20 cellular contexts compared by ENCODE assay signal in genomic region chr10:103618027-103618385, GRCh38.
A peak's percentile ranks its signal among the peaks of the same experiment; 100 is the strongest.
DNase-seq lines count a peak whose midpoint lies in the region; ATAC-seq and TF ChIP-seq lines count a peak whose summit lies in the region.
"Had no signal": no experiment of that assay in that cellular context is flagged by ENCODE, and none has a peak within 500 bp of the region (broad histone marks: within the 10 kb centered on the region; RNA-seq: fewer than 3 reads in every experiment).

No MANE protein-coding gene starts in this region.

- H3K27ac ChIP-seq in angular gyrus (ENCODE audit: low read depth, low read length) (peak overlapping the region; percentile 72), right atrium auricular region (peak overlapping the region; percentile 51 to 57), subcutaneous abdominal adipose tissue (ENCODE audit: low read depth, low read length) (peak overlapping the region; percentile 57)
- H3K27ac ChIP-seq: neutrophil, SJSA1 had no signal

- peak overlapping the region; percentile 83 for H3K27ac Mint-ChIP-seq in HFFc6
- H3K27ac Mint-ChIP-seq: activated naive CD8-positive, alpha-beta T cell treated with anti-CD3 and anti-CD28 coated beads for 36 hours; activated T-helper 2 cell treated with anti-CD3 and anti-CD28 coated beads, Interferon-gamma antibody, Interleukin-2, Interleukin-4, amounts not matched to agents 10 μg/mL and 5 μg/mL and 100 μg/mL, durations not matched to agents 14 hours and 24 hours and 36 hours; CD4-positive, alpha-beta T cell had no signal

- no peak overlapping the region for H3K4me3 ChIP-seq in right atrium auricular region
- no peak overlapping the region for H3K4me3 ChIP-seq in subcutaneous abdominal adipose tissue (ENCODE audit: low read depth in 1 of 5, low read length in 5 of 5)
- H3K4me3 ChIP-seq: body of pancreas, SJSA1 had no signal

- H3K4me1 ChIP-seq in right atrium auricular region, result peaks cover 0 to 80% of the 10 kb centered on the region in 2 donors
- peaks cover 52 to 90% (median 85%) of the 10 kb centered on the region in 5 donors for H3K4me1 ChIP-seq in subcutaneous abdominal adipose tissue (ENCODE audit: control insufficient read depth in 5 of 5, insufficient read depth in 5 of 5, low read length in 5 of 5)
- H3K4me1 ChIP-seq: SJSA1 had no signal

- no peaks in the 10 kb centered on the region for H3K9me3 Mint-ChIP-seq in HFFc6
- no peaks in the 10 kb centered on the region for H3K9me3 Mint-ChIP-seq in activated T-cell treated with anti-CD3 and anti-CD28 coated beads, Interleukin-2, amount 50 U/mL, for 4 hours
- H3K9me3 Mint-ChIP-seq: activated naive CD8-positive, alpha-beta T cell treated with anti-CD3 and anti-CD28 coated beads for 36 hours; activated T-helper 2 cell treated with anti-CD3 and anti-CD28 coated beads, Interferon-gamma antibody, Interleukin-2, Interleukin-4, amounts not matched to agents 10 μg/mL and 5 μg/mL and 100 μg/mL, durations not matched to agents 14 hours and 24 hours and 36 hours; CD4-positive, alpha-beta T cell; H9 had no signal

- H3K4me3 Mint-ChIP-seq in HFFc6, result no peak overlapping the region; the same call in 1 of the 2 replicates
- no peak overlapping the region for H3K4me3 Mint-ChIP-seq in activated T-cell treated with anti-CD3 and anti-CD28 coated beads, Interleukin-2, amount 50 U/mL, for 4 hours
- H3K4me3 Mint-ChIP-seq: activated naive CD8-positive, alpha-beta T cell treated with anti-CD3 and anti-CD28 coated beads for 36 hours; CD4-positive, alpha-beta T cell; H9 had no signal

- no peak for TF ChIP-seq CTCF in HFFc6 (IDR thresholded peaks at IDR 0.05)
- TF ChIP-seq CTCF in right atrium auricular region (IDR thresholded peaks at IDR 0.05), result no peak

- peaks cover 81% of the 10 kb centered on the region for H3K4me1 Mint-ChIP-seq in HFFc6 (ENCODE audit: low read depth)
- H3K4me1 Mint-ChIP-seq in activated T-cell treated with anti-CD3 and anti-CD28 coated beads, Interleukin-2, amount 50 U/mL, for 4 hours (ENCODE audit: low read depth), result no peaks in the 10 kb centered on the region
- H3K4me1 Mint-ChIP-seq: activated naive CD8-positive, alpha-beta T cell treated with anti-CD3 and anti-CD28 coated beads for 36 hours had no signal

- peaks cover 14% of the 10 kb centered on the region for H3K36me3 ChIP-seq in right atrium auricular region
- H3K36me3 ChIP-seq in subcutaneous abdominal adipose tissue (ENCODE audit: control insufficient read depth in 5 of 5, insufficient read depth in 5 of 5, low read length in 5 of 5), result peaks cover 3 to 62% (median 42%) of the 10 kb centered on the region in 5 donors
- H3K36me3 ChIP-seq: neutrophil had no signal

- peaks cover 23% of the 10 kb centered on the region for H3K27me3 Mint-ChIP-seq in HFFc6 (ENCODE audit: insufficient read depth)
- no peaks in the 10 kb centered on the region for H3K27me3 Mint-ChIP-seq in activated T-cell treated with anti-CD3 and anti-CD28 coated beads, Interleukin-2, amount 50 U/mL, for 4 hours (ENCODE audit: low read depth)
- H3K27me3 Mint-ChIP-seq: activated naive CD8-positive, alpha-beta T cell treated with anti-CD3 and anti-CD28 coated beads for 36 hours; CD4-positive, alpha-beta T cell had no signal

- H3K36me3 Mint-ChIP-seq in HFFc6 (ENCODE audit: low read depth), result peaks cover 32% of the 10 kb centered on the region
- peaks cover 5% of the 10 kb centered on the region for H3K36me3 Mint-ChIP-seq in activated T-cell treated with anti-CD3 and anti-CD28 coated beads, Interleukin-2, amount 50 U/mL, for 4 hours (ENCODE audit: insufficient read depth)
- H3K36me3 Mint-ChIP-seq: activated naive CD8-positive, alpha-beta T cell treated with anti-CD3 and anti-CD28 coated beads for 36 hours had no signal

- ATAC-seq in GM19463 (IDR thresholded peaks at IDR 0.05; ENCODE audit: unreplicated experiment) (no peak), HG03135 (IDR thresholded peaks at IDR 0.05; ENCODE audit: unreplicated experiment) (no peak)
- ATAC-seq in activated T-cell treated with anti-CD3 and anti-CD28 coated beads, Interleukin-2, amount 50 U/mL, for 4 hours, result no peak
- ATAC-seq: Panc1 had no signal

- DNase-seq in HFFc6 (no peak), right atrium auricular region (ENCODE audit: low spot score) (no peak), SW480 (ENCODE audit: low spot score) (no peak)
- no peak for DNase-seq in activated T-cell treated with anti-CD3 and anti-CD28 coated beads, Interleukin-2, amount 50 U/mL, for 4 hours
- DNase-seq: activated naive CD8-positive, alpha-beta T cell treated with anti-CD3 and anti-CD28 coated beads for 36 hours; body of pancreas; CD4-positive, alpha-beta T cell; GDM1; H9; MM.1S; NCI-H146; stimulated activated CD4-positive, alpha-beta T cell treated with anti-CD3 and anti-CD28 coated beads, Interleukin-4, amount 100 ng/mL, for 24 hours had no signal

- H3K27me3 ChIP-seq in right atrium auricular region (no peaks in the 10 kb centered on the region), subcutaneous abdominal adipose tissue (ENCODE audit: control insufficient read depth in 5 of 5, insufficient read depth in 4 of 5, low read length in 5 of 5) (no peaks in the 10 kb centered on the region)
- H3K27me3 ChIP-seq: body of pancreas, neutrophil, SJSA1 had no signal

- H3K9me3 ChIP-seq in right atrium auricular region (no peaks in the 10 kb centered on the region), subcutaneous abdominal adipose tissue (ENCODE audit: control insufficient read depth in 5 of 5, low read length in 5 of 5) (no peaks in the 10 kb centered on the region)
- H3K9me3 ChIP-seq: body of pancreas, neutrophil, SJSA1 had no signal

- no peak overlapping the region for H3K9ac ChIP-seq in subcutaneous abdominal adipose tissue (ENCODE audit: low read length in 5 of 5)
